8 cellular contexts compared by ENCODE assay signal in genomic region chr19:46529622-46530451, GRCh38. TPM values are rescaled to one million over a fixed set of nuclear protein-coding genes. Genes with fewer than 3 reads are reported as not detected.
DNase-seq lines count a peak whose midpoint lies in the region; ATAC-seq and TF ChIP-seq lines count a peak whose summit lies in the region.

No MANE protein-coding gene starts in this region.

- H3K4me3 Mint-ChIP-seq in MCF 10A (ENCODE audit: unreplicated experiment) = peak overlapping the region; percentile 39

- H3K27me3 Mint-ChIP-seq in MCF 10A (ENCODE audit: insufficient read depth, unreplicated experiment) = no peaks in the 10 kb centered on the region

- no peaks in the 10 kb centered on the region for H3K9me3 Mint-ChIP-seq in MCF 10A (ENCODE audit: unreplicated experiment)

- peaks cover 7% of the 10 kb centered on the region for H3K36me3 Mint-ChIP-seq in MCF 10A (ENCODE audit: insufficient read depth, unreplicated experiment)

- peak; percentile 91 for TF ChIP-seq CTCF in VCaP (conservative IDR thresholded peaks at IDR 0.05)
- peak; percentile 94 for TF ChIP-seq CTCF in MCF 10A (IDR thresholded peaks at IDR 0.05; ENCODE audit: unreplicated experiment)

- H3K4me1 Mint-ChIP-seq in MCF 10A (ENCODE audit: insufficient read depth, unreplicated experiment) = peaks cover 15% of the 10 kb centered on the region

- POLR2A ChIA-PET in MCF 10A (lab: Yijun Ruan, JAX) = interaction anchor here (0.5 to 2.1 kb wide), 4 partner anchors 13 to 225 kb away, joined by 3 to 11 read pairs (median 4); partner anchors contain the start of genes CALM3 and DACT3

- CTCF ChIA-PET in MCF 10A (lab: Yijun Ruan, JAX) = interaction anchor here (0.6 to 4.1 kb wide), 30 partner anchors 9 to 877 kb away, joined by 3 to 63 read pairs (median 4); partner anchors contain the start of gene DACT3

- no peak for ATAC-seq in GM18858 (IDR thresholded peaks at IDR 0.05; ENCODE audit: unreplicated experiment)

- BruUV-seq in MCF 10A (replicated peaks; lab: Mats Ljungman, UMichigan) = no TSS peak

- intact Hi-C loops in MCF 10A (cut with micrococcal nuclease) = loop anchor here (1.0 to 2.0 kb wide), 4 partner anchors 12 to 132 kb away; partner anchors contain the start of gene CALM3

- DNase-seq in NCI-H2081 (lab: John Stamatoyannopoulos, UW) (peak; percentile 33 to 64), NCI-H2081 treated with DMSO at 0.1 percent for 48 hours (lab: John Stamatoyannopoulos, UW) (no peak), NCI-H2029 (lab: John Stamatoyannopoulos, UW) (peak; percentile 45), MCF 10A (ENCODE audit: unreplicated experiment) (peak; percentile 75), islet precursor cell (peak; percentile 69)
- peak; percentile 76 for DNase-seq in stimulated activated CD4-positive, alpha-beta T cell treated with anti-CD3 and anti-CD28 coated beads, Interleukin-2, amount 100 ng/mL, for 48 hours

- H3K27ac Mint-ChIP-seq in MCF 10A (ENCODE audit: low read depth, unreplicated experiment) = no peak overlapping the region

- no peak overlapping the region for H3K27ac ChIP-seq in VCaP

RNA-seq across cellular contexts. Expression of gene PNMA8B, which starts 34.2 kb away (rescaled TPM):
- total RNA-seq in MCF 10A (2022) = not detected in 2 replicates

RNA-seq across cellular contexts. Expression of gene PNMA8A, which starts 58.5 kb away (rescaled TPM):
- total RNA-seq in MCF 10A (2022) = 6.0 and 7.6 TPM in 2 replicates
